10 cellular contexts compared by ENCODE assay signal in the genomic region with DNA sequence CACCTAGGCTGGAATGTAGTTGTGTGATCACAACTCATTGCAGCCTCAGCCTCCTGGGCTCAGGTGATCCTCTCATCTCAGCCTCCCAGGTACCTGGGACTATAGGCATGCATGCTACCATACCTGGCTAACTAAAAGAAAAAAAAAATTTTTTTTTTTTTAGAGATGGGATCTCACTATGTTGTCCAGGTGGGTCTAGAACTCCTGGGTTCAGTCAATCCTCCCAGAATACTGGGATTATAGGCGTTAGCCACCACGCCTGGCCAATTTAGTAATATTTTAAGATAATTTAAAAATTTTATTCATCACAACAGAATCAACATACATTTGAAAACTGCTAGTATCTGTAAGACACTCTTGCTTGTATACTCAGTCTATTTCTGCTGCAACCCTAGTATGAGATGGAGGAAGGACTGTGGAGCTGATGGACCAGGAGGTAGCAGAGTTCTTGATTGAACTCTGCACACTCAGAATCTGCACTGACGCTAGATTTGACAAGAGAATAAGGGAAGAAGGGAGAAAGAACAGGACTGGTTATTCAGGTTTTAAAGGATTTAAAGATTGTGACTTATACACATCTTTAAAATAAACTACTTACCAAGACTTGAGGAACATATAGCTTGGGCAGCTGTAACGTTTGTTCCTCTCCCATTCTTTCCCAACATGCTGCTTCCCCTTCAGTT. TPM values are rescaled to one million over a fixed set of nuclear protein-coding genes. Genes with fewer than 3 reads are reported as not detected.
DNase-seq lines count a peak whose midpoint lies in the region; TF ChIP-seq lines count a peak whose summit lies in the region.
"Had no signal": no experiment of that assay in that cellular context is flagged by ENCODE, and none has a peak within 500 bp of the region (broad histone marks: within the 10 kb centered on the region; RNA-seq: fewer than 3 reads in every experiment).

No MANE protein-coding gene starts in this region.

- intact Hi-C loops in testis (cut with DNase I; ENCODE audit: low total_unique reads), result no loop called here

- TF ChIP-seq CTCF in VCaP (conservative IDR thresholded peaks at IDR 0.05), result no peak
- no peak for TF ChIP-seq CTCF in hepatocyte (IDR thresholded peaks at IDR 0.05; ENCODE audit: poor library complexity)
- TF ChIP-seq CTCF in testis (IDR thresholded peaks at IDR 0.05), result no peak

- H3K36me3 Mint-ChIP-seq in activated naive CD4-positive, alpha-beta T cell treated with anti-CD3 and anti-CD28 coated beads, Interleukin-2, amount 10 ng/mL, durations not matched to agents 7 days and 5 days, result peaks cover 1% of the 10 kb centered on the region

- H3K9me3 Mint-ChIP-seq in activated naive CD4-positive, alpha-beta T cell treated with anti-CD3 and anti-CD28 coated beads, Interleukin-2, amount 10 ng/mL, durations not matched to agents 7 days and 5 days, result no peaks in the 10 kb centered on the region
- H3K9me3 Mint-ChIP-seq: brain had no signal

- H3K4me1 Mint-ChIP-seq in activated naive CD4-positive, alpha-beta T cell treated with anti-CD3 and anti-CD28 coated beads, Interleukin-2, amount 10 ng/mL, durations not matched to agents 7 days and 5 days, result peaks cover 48% of the 10 kb centered on the region

- peaks cover 81% of the 10 kb centered on the region for H3K79me2 ChIP-seq in hepatocyte

- H3K4me3 ChIP-seq in hepatocyte, result no peak overlapping the region
- no peak overlapping the region for H3K4me3 ChIP-seq in testis
- H3K4me3 ChIP-seq: vagina had no signal

- no peak for TF ChIP-seq POLR2A in testis (IDR thresholded peaks at IDR 0.05)

- H3K9me3 ChIP-seq in hepatocyte (ENCODE audit: low read depth) (no peaks in the 10 kb centered on the region), testis (no peaks in the 10 kb centered on the region)
- H3K9me3 ChIP-seq: vagina had no signal

- no peaks in the 10 kb centered on the region for H3K9me2 ChIP-seq in hepatocyte (replicated peaks; ENCODE audit: insufficient read depth)

- DNase-seq in activated naive CD4-positive, alpha-beta T cell treated with anti-CD3 and anti-CD28 coated beads, Interleukin-2, amount 10 ng/mL, durations not matched to agents 7 days and 5 days, result no peak
- no peak for DNase-seq in activated naive CD4-positive, alpha-beta T cell treated with anti-CD3 and anti-CD28 coated beads, Interleukin-2, amount 50 U/mL, for 16 hours
- DNase-seq in hepatocyte (ENCODE audit: low spot score) (no peak), testis (no peak), hypothalamus (lab: John Stamatoyannopoulos, UW) (no peak)
- DNase-seq in effector CD8-positive, alpha-beta T cell (lab: John Stamatoyannopoulos, UW), result no peak
- no peak for DNase-seq in stimulated activated CD4-positive, alpha-beta T cell treated with anti-CD3 and anti-CD28 coated beads, Interleukin-4, amount 100 ng/mL, for 4 hours

- peak overlapping the region; percentile 81 for H3K27ac Mint-ChIP-seq in activated naive CD4-positive, alpha-beta T cell treated with anti-CD3 and anti-CD28 coated beads, Interleukin-2, amount 10 ng/mL, durations not matched to agents 7 days and 5 days

- H2AFZ ChIP-seq in hepatocyte, result no peak overlapping the region

- no peaks in the 10 kb centered on the region for H3K27me3 Mint-ChIP-seq in activated naive CD4-positive, alpha-beta T cell treated with anti-CD3 and anti-CD28 coated beads, Interleukin-2, amount 10 ng/mL, durations not matched to agents 7 days and 5 days
- H3K27me3 Mint-ChIP-seq: brain had no signal

- peak overlapping the region; percentile 14; the same call in 1 of the 2 replicates for H3K27ac ChIP-seq in VCaP
- H3K27ac ChIP-seq in hepatocyte, result peak overlapping the region; percentile 78
- H3K27ac ChIP-seq in testis, result peak overlapping the region; percentile 33 to 59
- H3K27ac ChIP-seq: vagina had no signal

- H3K27me3 ChIP-seq in hepatocyte (no peaks in the 10 kb centered on the region), testis (no peaks in the 10 kb centered on the region)
- H3K27me3 ChIP-seq: vagina had no signal

- H3K36me3 ChIP-seq in hepatocyte (replicated peaks; ENCODE audit: insufficient read depth, low read depth), result no peaks in the 10 kb centered on the region
- H3K36me3 ChIP-seq in testis (ENCODE audit: low read depth, missing control alignments), result no peaks in the 10 kb centered on the region
- H3K36me3 ChIP-seq: vagina had no signal

- H3K4me3 Mint-ChIP-seq in activated naive CD4-positive, alpha-beta T cell treated with anti-CD3 and anti-CD28 coated beads, Interleukin-2, amount 10 ng/mL, durations not matched to agents 7 days and 5 days, result peak overlapping the region; percentile 8
- H3K4me3 Mint-ChIP-seq: brain had no signal

- H4K20me1 ChIP-seq in hepatocyte (ENCODE audit: insufficient read depth, poor library complexity, severe bottlenecking), result no peaks in the 10 kb centered on the region

- peak overlapping the region; percentile 35 for H3K4me2 ChIP-seq in hepatocyte

- CTCF ChIA-PET in activated naive CD4-positive, alpha-beta T cell treated with anti-CD3 and anti-CD28 coated beads, Interleukin-2, amount 10 ng/mL, durations not matched to agents 7 days and 5 days (lab: Charles Lee), result interaction anchor here (0.8 to 2.1 kb wide), 5 partner anchors 8 to 120 kb away, joined by 3 to 7 read pairs (median 3); no protein-coding TSS in a partner anchor

- 60% methylated on average over 4 of the region's 4 CpGs for WGBS in hepatocyte (ENCODE audit: low lambda C conversion rate, missing lambda C conversion rate)
- 72 to 78% methylated on average over 4 of the region's 4 CpGs for WGBS in testis, 2 donors

- H3K4me1 ChIP-seq in hepatocyte (ENCODE audit: insufficient read depth), result peaks cover 17% of the 10 kb centered on the region
- peaks cover 47% of the 10 kb centered on the region for H3K4me1 ChIP-seq in testis

RNA-seq across cellular contexts. Expression of gene VCL, which starts 57.6 kb away (rescaled TPM):
- total RNA-seq in hepatocyte (77.3 and 93.4 TPM in 2 replicates), testis (100 to 1,000 TPM; 267 to 272 TPM)
- polyA plus RNA-seq in hepatocyte (60.8 and 64.0 TPM in 2 replicates), testis (ENCODE audit: insufficient read depth, low read depth, low replicate concordance) (106 TPM)

Comparison
In these comparisons a context has a peak if more than half of its experiments do, and no peak if none do; other contexts are left out.
1. H3K27ac ChIP-seq: peak in every context shown above with its lines; median percentile 78 in hepatocyte; 46 in testis; 14 in VCaP.